19 cellular contexts compared by ENCODE assay signal in the genomic region with DNA sequence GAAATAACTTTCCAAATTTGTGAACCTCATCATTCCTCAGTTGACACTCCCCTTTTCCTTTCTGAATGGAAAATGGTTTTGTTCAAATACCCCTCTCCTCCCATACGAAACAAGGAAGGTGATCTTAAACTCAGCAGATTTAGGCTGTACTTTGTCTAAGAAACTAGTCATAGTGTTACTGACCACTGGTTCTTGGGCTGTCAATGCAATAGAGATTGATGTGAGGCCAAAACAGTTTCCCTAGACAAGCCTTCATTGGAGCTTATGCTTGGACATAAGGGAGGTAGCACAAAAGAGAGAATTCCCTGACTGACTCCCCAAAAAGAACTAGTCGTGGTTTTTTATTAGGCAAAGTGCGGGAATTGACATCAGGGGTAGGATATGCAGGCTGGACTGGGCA. TPM values are rescaled to one million over a fixed set of nuclear protein-coding genes. Genes with fewer than 3 reads are reported as not detected.
"Had no signal": no experiment of that assay in that cellular context is flagged by ENCODE, and none has a peak within 500 bp of the region (broad histone marks: within the 10 kb centered on the region; RNA-seq: fewer than 3 reads in every experiment).

No MANE protein-coding gene starts in this region.

- DNase-seq: activated CD4-positive, alpha-beta T cell treated with anti-CD3 and anti-CD28 coated beads, Interleukin-2, amount 50 U/mL, for 4 hours; activated CD4-positive, CD25-positive, alpha-beta regulatory T cell treated with anti-CD3 and anti-CD28 coated beads, Interleukin-2, amount 50 U/mL, for 72 hours; activated gamma-delta T cell treated with Interleukin-2 at 50 U/mL for 16 hours; activated T-cell treated with anti-CD3 and anti-CD28 coated beads for 4 hours; adrenal gland; dorsolateral prefrontal cortex; endodermal cell; foreskin fibroblast; hypothalamus; islet precursor cell; left colon; lower lobe of right lung; uterus had no signal

- H3K27ac Mint-ChIP-seq: activated T-helper 1 cell treated with anti-CD3 and anti-CD28 coated beads, Interleukin-12 subunit alpha, Interleukin-12 subunit beta, Interleukin-2, Interleukin-4 antibody, amounts not matched to agents 30 ng/mL and 10 ng/mL and 1 ng/mL, durations not matched to agents 14 hours and 24 hours and 36 hours; endodermal cell; progenitor cell of endocrine pancreas had no signal

- H3K27ac ChIP-seq: adrenal gland, dorsolateral prefrontal cortex, epithelial cell of prostate, lower lobe of right lung, tibial nerve, uterus had no signal

- ATAC-seq: left colon, lower lobe of right lung had no signal

- H3K27me3 Mint-ChIP-seq: progenitor cell of endocrine pancreas; stimulated activated naive CD8-positive, alpha-beta T cell treated with anti-CD3 and anti-CD28 coated beads, Interleukin-15, Interleukin-2, amounts not matched to agents 100 ng/mL and 50 ng/mL, for 24 hours had no signal

- H3K9me3 ChIP-seq: adrenal gland, lower lobe of right lung, tibial nerve, uterus had no signal

- H3K9me3 Mint-ChIP-seq: activated T-helper 1 cell treated with anti-CD3 and anti-CD28 coated beads, Interleukin-12 subunit alpha, Interleukin-12 subunit beta, Interleukin-2, Interleukin-4 antibody, amounts not matched to agents 30 ng/mL and 10 ng/mL and 1 ng/mL, durations not matched to agents 14 hours and 24 hours and 36 hours; endodermal cell; neural crest cell; stimulated activated naive CD8-positive, alpha-beta T cell treated with anti-CD3 and anti-CD28 coated beads, Interleukin-15, Interleukin-2, amounts not matched to agents 100 ng/mL and 50 ng/mL, for 24 hours had no signal

- H3K27me3 ChIP-seq: adrenal gland, dorsolateral prefrontal cortex, tibial nerve, uterus had no signal

- H3K4me3 Mint-ChIP-seq: endodermal cell; stimulated activated naive CD8-positive, alpha-beta T cell treated with anti-CD3 and anti-CD28 coated beads, Interleukin-15, Interleukin-2, amounts not matched to agents 100 ng/mL and 50 ng/mL, for 24 hours had no signal

- H3K4me1 ChIP-seq: uterus had no signal

- H3K4me3 ChIP-seq: adrenal gland, lower lobe of right lung, tibial nerve, uterus had no signal

- H3K36me3 ChIP-seq: adrenal gland, lower lobe of right lung, tibial nerve, uterus had no signal

RNA-seq across cellular contexts. Expression of gene ERAP2, which starts 54.3 kb away (rescaled TPM):
- total RNA-seq: endodermal cell, neural crest cell, progenitor cell of endocrine pancreas had no signal
